ENCODE assay signal across 22 cellular contexts in the genomic region with DNA sequence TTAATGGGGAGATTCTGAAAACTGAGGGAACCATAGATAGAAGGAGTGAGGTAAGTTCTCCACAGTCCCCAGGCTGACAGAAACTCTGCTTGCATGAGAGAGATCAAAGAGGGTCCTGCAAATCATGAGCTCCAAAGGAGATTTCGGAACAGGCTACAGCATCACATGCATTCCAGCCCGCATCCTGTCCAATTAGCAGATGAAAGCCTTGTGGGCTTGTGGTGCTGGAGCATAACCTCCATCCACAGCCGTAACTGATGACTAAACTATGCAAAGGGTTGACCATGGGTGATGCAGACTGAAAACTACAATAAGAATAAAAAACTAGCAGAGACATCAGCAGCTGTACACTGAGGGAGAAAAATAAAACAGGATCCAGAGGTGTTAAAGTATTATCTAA.
DNase-seq lines count a peak whose midpoint lies in the region; ATAC-seq and TF ChIP-seq lines count a peak whose summit lies in the region.
"Had no signal": no experiment of that assay in that cellular context is flagged by ENCODE, and none has a peak within 500 bp of the region (broad histone marks: within the 10 kb centered on the region; RNA-seq: fewer than 3 reads in every experiment).

No MANE protein-coding gene starts in this region.

- H3K4me2 ChIP-seq in smooth muscle cell, result peak overlapping the region; percentile 17
- H3K4me2 ChIP-seq: SK-N-SH had no signal

- H3K79me2 ChIP-seq in smooth muscle cell (ENCODE audit: low read depth), result no peaks in the 10 kb centered on the region

- H3K9me3 ChIP-seq in smooth muscle cell (replicated peaks; ENCODE audit: low read depth), result no peaks in the 10 kb centered on the region
- H3K9me3 ChIP-seq: BE2C, gastrocnemius medialis, SK-N-SH, testis had no signal

- DNase-seq in HFFc6 (peak; percentile 36), amniotic epithelial cell (ENCODE audit: low read depth) (peak; percentile 8), hepatic stellate cell (ENCODE audit: low spot score) (peak; percentile 14), smooth muscle cell (lab: John Stamatoyannopoulos, UW; ENCODE audit: unreplicated experiment) (no peak), HEK293T (ENCODE audit: extremely low spot score) (no peak)
- DNase-seq: activated CD4-positive, alpha-beta T cell treated with anti-CD3 and anti-CD28 coated beads, Interleukin-2, amount 50 U/mL, for 4 hours; BE2C; central memory CD4-positive, alpha-beta T cell; DMS 273 treated with DMSO at 0.1 percent for 48 hours; effector memory CD8-positive, alpha-beta T cell; gastrocnemius medialis; mesenchymal stem cell; NCI-H2107; retina; SK-N-SH; stimulated activated CD4-positive, alpha-beta T cell treated with anti-CD3 and anti-CD28 coated beads, Interleukin-2, amount 100 ng/mL, for 24 hours; testis had no signal

- peaks cover 7% of the 10 kb centered on the region for H3K4me1 Mint-ChIP-seq in HFFc6 (ENCODE audit: low read depth)
- H3K4me1 Mint-ChIP-seq: activated naive CD4-positive, alpha-beta T cell treated with anti-CD3 and anti-CD28 coated beads, Interleukin-2, amount 50 U/mL, for 24 hours; neural crest cell had no signal

- peak overlapping the region; percentile 69 for H3K27ac ChIP-seq in smooth muscle cell (ENCODE audit: low read depth)
- H3K27ac ChIP-seq: gastrocnemius medialis, testis had no signal

- no peaks in the 10 kb centered on the region for H3K4me1 ChIP-seq in smooth muscle cell (ENCODE audit: low read depth)
- H3K4me1 ChIP-seq: BE2C, gastrocnemius medialis, testis had no signal

- no peaks in the 10 kb centered on the region for H3F3A ChIP-seq in smooth muscle cell (ENCODE audit: low read depth)

- H3K4me3 ChIP-seq in smooth muscle cell, result no peak overlapping the region
- H3K4me3 ChIP-seq: gastrocnemius medialis, testis had no signal

- H3K9me3 Mint-ChIP-seq in HFFc6, result no peaks in the 10 kb centered on the region
- H3K9me3 Mint-ChIP-seq: neural crest cell had no signal

- H3K36me3 ChIP-seq in smooth muscle cell (ENCODE audit: low read depth), result no peaks in the 10 kb centered on the region
- H3K36me3 ChIP-seq: BE2C, gastrocnemius medialis had no signal

- H3K4me3 Mint-ChIP-seq in HFFc6, result no peak overlapping the region
- H3K4me3 Mint-ChIP-seq: activated naive CD4-positive, alpha-beta T cell treated with anti-CD3 and anti-CD28 coated beads, Interleukin-2, amount 50 U/mL, for 24 hours; effector memory CD8-positive, alpha-beta T cell; neural crest cell had no signal

- H3K9ac ChIP-seq in smooth muscle cell (ENCODE audit: low read depth), result no peak overlapping the region
- H3K9ac ChIP-seq: SK-N-SH had no signal

- WGBS in smooth muscle cell (ENCODE audit: low lambda C conversion rate), result 19% methylated on average over 3 of the region's 3 CpGs

- H2AFZ ChIP-seq in smooth muscle cell (ENCODE audit: low read depth), result no peak overlapping the region

- no peak for TF ChIP-seq CTCF in HFFc6 (IDR thresholded peaks at IDR 0.05)
- TF ChIP-seq CTCF in smooth muscle cell (IDR thresholded peaks at IDR 0.05; ENCODE audit: borderline replicate concordance, insufficient read depth, poor library complexity, severe bottlenecking), result no peak

- no peaks in the 10 kb centered on the region for H4K20me1 ChIP-seq in smooth muscle cell (ENCODE audit: low read depth)

- ATAC-seq in GM18868 (IDR thresholded peaks at IDR 0.05; ENCODE audit: unreplicated experiment) (no peak), HG02610 (IDR thresholded peaks at IDR 0.05; ENCODE audit: unreplicated experiment) (no peak)
- ATAC-seq: effector memory CD8-positive, alpha-beta T cell; gastrocnemius medialis; Panc1 had no signal

- H3K27me3 Mint-ChIP-seq in HFFc6 (ENCODE audit: insufficient read depth), result no peaks in the 10 kb centered on the region
- H3K27me3 Mint-ChIP-seq: activated naive CD4-positive, alpha-beta T cell treated with anti-CD3 and anti-CD28 coated beads, Interleukin-2, amount 50 U/mL, for 24 hours; effector memory CD8-positive, alpha-beta T cell had no signal

- H3K27ac Mint-ChIP-seq in HFFc6, result no peak overlapping the region
- H3K27ac Mint-ChIP-seq: activated naive CD4-positive, alpha-beta T cell treated with anti-CD3 and anti-CD28 coated beads, Interleukin-2, amount 50 U/mL, for 24 hours; effector memory CD8-positive, alpha-beta T cell had no signal

- CTCF ChIA-PET in HEK293T (lab: Yijun Ruan, JAX), result no interaction called here

- H3K27me3 ChIP-seq in smooth muscle cell (ENCODE audit: low read depth), result no peaks in the 10 kb centered on the region
- H3K27me3 ChIP-seq: BE2C, gastrocnemius medialis, testis had no signal

- no peaks in the 10 kb centered on the region for H3K36me3 Mint-ChIP-seq in HFFc6 (ENCODE audit: low read depth)
- H3K36me3 Mint-ChIP-seq: activated naive CD4-positive, alpha-beta T cell treated with anti-CD3 and anti-CD28 coated beads, Interleukin-2, amount 50 U/mL, for 24 hours had no signal

- POLR2A ChIA-PET in HEK293T (lab: Yijun Ruan, JAX), result no interaction called here

TF ChIP-seq in HEK293T, 16 proteins besides CTCF, POLR2A, EP300 and RAD21:
- no peak for TF ChIP-seq BHLHE40 (IDR thresholded peaks at IDR 0.05; ENCODE audit: borderline replicate concordance)
- TF ChIP-seq, protein P1, sequence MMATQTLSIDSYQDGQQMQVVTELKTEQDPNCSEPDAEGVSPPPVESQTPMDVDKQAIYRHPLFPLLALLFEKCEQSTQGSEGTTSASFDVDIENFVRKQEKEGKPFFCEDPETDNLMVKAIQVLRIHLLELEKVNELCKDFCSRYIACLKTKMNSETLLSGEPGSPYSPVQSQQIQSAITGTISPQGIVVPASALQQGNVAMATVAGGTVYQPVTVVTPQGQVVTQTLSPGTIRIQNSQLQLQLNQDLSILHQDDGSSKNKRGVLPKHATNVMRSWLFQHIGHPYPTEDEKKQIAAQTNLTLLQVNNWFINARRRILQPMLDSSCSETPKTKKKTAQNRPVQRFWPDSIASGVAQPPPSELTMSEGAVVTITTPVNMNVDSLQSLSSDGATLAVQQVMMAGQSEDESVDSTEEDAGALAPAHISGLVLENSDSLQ (IDR thresholded peaks at IDR 0.05), result no peak
- no peak for TF ChIP-seq FOXM1 (IDR thresholded peaks at IDR 0.05; ENCODE audit: borderline replicate concordance)
- no peak for TF ChIP-seq ZNF384 (IDR thresholded peaks at IDR 0.05)
- no peak for TF ChIP-seq SP1 (IDR thresholded peaks at IDR 0.05)
- no peak for TF ChIP-seq HDGF (IDR thresholded peaks at IDR 0.05; ENCODE audit: borderline replicate concordance)
TF ChIP-seq in HEK293T: peak in this region for 0.

Comparison
In these comparisons a context has a peak if more than half of its experiments do, and no peak if none do; other contexts are left out.
1. DNase-seq: peak in HFFc6 (single experiment), amniotic epithelial cell (single experiment) and hepatic stellate cell (single experiment); none in smooth muscle cell (single experiment) and HEK293T (single experiment).